6 cellular contexts compared by ENCODE assay signal in the genomic region with DNA sequence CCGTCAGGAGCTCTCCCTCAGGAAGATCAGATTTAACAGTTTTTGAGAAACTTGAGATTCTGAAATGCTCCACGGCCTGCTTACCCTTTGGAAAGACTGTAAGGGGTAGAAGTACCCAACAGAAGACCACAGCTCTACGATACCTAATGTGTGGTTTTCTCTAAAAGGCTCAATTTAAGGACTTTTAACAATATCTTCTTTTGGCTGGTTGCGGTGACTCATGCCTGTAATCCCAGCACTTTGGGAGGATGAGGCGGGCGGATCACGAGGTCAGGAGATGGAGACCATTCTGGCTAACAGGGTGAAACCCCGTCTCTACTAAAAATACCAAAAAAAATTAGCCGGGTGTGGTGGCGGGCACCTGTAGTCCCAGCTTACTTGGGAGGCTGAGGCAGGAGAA. TPM values are rescaled to one million over a fixed set of nuclear protein-coding genes. Genes with fewer than 3 reads are reported as not detected.
A peak's percentile ranks its signal among the peaks of the same experiment; 100 is the strongest.
DNase-seq lines count a peak whose midpoint lies in the region; ATAC-seq and TF ChIP-seq lines count a peak whose summit lies in the region.
"Not testable (repeated sequence)": the region's sequence is repeated elsewhere in the genome, so short reads cannot be mapped to it uniquely, and the experiment has no call there.

No MANE protein-coding gene starts in this region.

- peaks cover 33% of the 10 kb centered on the region for H3K4me1 ChIP-seq in RWPE2 (ENCODE audit: insufficient read depth, poor library complexity, severe bottlenecking)

- TF ChIP-seq POLR2A in NB4 (IDR thresholded peaks at IDR 0.05; ENCODE audit: extremely low read depth, insufficient read length): not testable (repeated sequence)

- H3K27ac ChIP-seq in RWPE2 (ENCODE audit: poor library complexity, severe bottlenecking): peak overlapping the region; percentile 93

- not testable (repeated sequence) for H3K9me3 Mint-ChIP-seq in osteocyte (ENCODE audit: unreplicated experiment)

- not testable (repeated sequence) for H3K4me3 ChIP-seq in NB4 (ENCODE audit: low read depth, low read length); RWPE2 (ENCODE audit: severe bottlenecking)

- H3K27me3 Mint-ChIP-seq in osteocyte (ENCODE audit: unreplicated experiment): not testable (repeated sequence)

- H3K4me3 Mint-ChIP-seq in osteocyte (ENCODE audit: unreplicated experiment): not testable (repeated sequence)

- DNase-seq in HT1080 (ENCODE audit: low read depth): peak; percentile 40
- DNase-seq in NB4 (ENCODE audit: low read depth): peak; percentile 29
- DNase-seq in RWPE2 (ENCODE audit: low spot score); osteocyte (ENCODE audit: extremely low spot score, unreplicated experiment): not testable (repeated sequence)
- peak; percentile 42 for DNase-seq in left kidney (ENCODE audit: low read depth, low spot score)
- peak; percentile 12 for DNase-seq in posterior vena cava (ENCODE audit: low spot score)

- not testable (repeated sequence) for TF ChIP-seq CTCF in NB4 (IDR thresholded peaks at IDR 0.05; ENCODE audit: low read depth, low read length); RWPE2 (IDR thresholded peaks at IDR 0.05; ENCODE audit: poor library complexity, severe bottlenecking); osteocyte (IDR thresholded peaks at IDR 0.05)

- peak overlapping the region; percentile 41 for H3K27ac Mint-ChIP-seq in osteocyte (ENCODE audit: unreplicated experiment)

- peaks cover 19% of the 10 kb centered on the region for H3K36me3 Mint-ChIP-seq in osteocyte (ENCODE audit: unreplicated experiment)

- not testable (repeated sequence) for H3K4me1 Mint-ChIP-seq in osteocyte (ENCODE audit: unreplicated experiment)

- intact Hi-C loops in posterior vena cava (cut with DNase I): not testable (repeated sequence)

- ATAC-seq in RWPE2 (ENCODE audit: low read depth): not testable (repeated sequence)

- H3K36me3 ChIP-seq in RWPE2 (ENCODE audit: low read depth): peaks cover 85% of the 10 kb centered on the region

- H3K9me3 ChIP-seq in RWPE2 (ENCODE audit: severe bottlenecking): not testable (repeated sequence)

- H3K27me3 ChIP-seq in RWPE2 (ENCODE audit: insufficient read depth, poor library complexity, severe bottlenecking): not testable (repeated sequence)

RNA-seq across cellular contexts. Expression of a gene that starts 51.0 kb away (rescaled TPM):
- total RNA-seq in HT1080 (2014; rRNA removed; shearing (Covaris generic)): 23.6 and 47.0 TPM in 2 replicates
- polyA plus RNA-seq in HT1080 (2015; cell fraction: cytosol; rRNA removed): 25.2 and 31.8 TPM in 2 replicates
- 109 and 121 TPM in 2 replicates for polyA plus RNA-seq in HT1080 (2015; cell fraction: nucleus; rRNA removed)
- 83.1 and 91.6 TPM in 2 replicates for total RNA-seq in osteocyte
- 10 to 100 TPM; 48.7 to 66.3 TPM for total RNA-seq in posterior vena cava

RNA-seq across cellular contexts. Expression of a gene that starts 57.5 kb away (rescaled TPM):
- total RNA-seq in HT1080 (2014; rRNA removed; shearing (Covaris generic)): 30.9 and 33.3 TPM in 2 replicates
- polyA plus RNA-seq in HT1080 (2015; cell fraction: cytosol; rRNA removed): 39.5 and 47.0 TPM in 2 replicates
- polyA plus RNA-seq in HT1080 (2015; cell fraction: nucleus; rRNA removed): 68.1 and 70.4 TPM in 2 replicates
- total RNA-seq in osteocyte (65.6 and 80.0 TPM in 2 replicates), posterior vena cava (10 to 100 TPM; 57.2 to 60.5 TPM)
